In genomic region chr17:56943505-56944125, GRCh38 we compare ENCODE assay signal across 1 cellular context.
TF ChIP-seq lines count a peak whose summit lies in the region.

No MANE protein-coding gene starts in this region.

TF ChIP-seq in Ishikawa, 13 proteins besides CTCF, POLR2A, EP300 and RAD21:
- TF ChIP-seq REST (IDR thresholded peaks at IDR 0.05; ENCODE audit: low read depth) (no peak), ZBTB7A (IDR thresholded peaks at IDR 0.05; ENCODE audit: low read depth) (no peak), CEBPB (IDR thresholded peaks at IDR 0.05) (0 out of 2 replicates have a peak, but pooled peaks have one; percentile 46), TAF1 (IDR thresholded peaks at IDR 0.05; ENCODE audit: low read depth) (no peak)
TF ChIP-seq in Ishikawa: peak in this region for 1.
